8 cellular contexts compared by ENCODE assay signal in genomic region chr3:150761831-150762661, GRCh38. TPM values are rescaled to one million over a fixed set of nuclear protein-coding genes. Genes with fewer than 3 reads are reported as not detected.
A peak's percentile ranks its signal among the peaks of the same experiment; 100 is the strongest.
DNase-seq lines count a peak whose midpoint lies in the region; TF ChIP-seq lines count a peak whose summit lies in the region.

No MANE protein-coding gene starts in this region.

- POLR2A ChIA-PET in AG04450 (lab: Yijun Ruan, JAX) = interaction anchor here (0.8 to 3.0 kb wide), 5 partner anchors 13 to 324 kb away, joined by 3 to 17 read pairs (median 6); partner anchors contain the start of genes EIF2A, ERICH6, MED12L and SERP1

- CTCF ChIA-PET in AG04450 (lab: Charles Lee) = interaction anchor here (0.6 to 3.9 kb wide), 6 partner anchors 17 to 1134 kb away, joined by 3 to 17 read pairs (median 3); no protein-coding TSS in a partner anchor
- CTCF ChIA-PET in activated naive CD4-positive, alpha-beta T cell treated with anti-CD3 and anti-CD28 coated beads for 36 hours (lab: Charles Lee) = interaction anchor here (0.6 to 10.4 kb wide), 11 partner anchors 15 to 441 kb away, joined by 3 to 89 read pairs (median 3); partner anchors contain the start of gene GPR171

- H3K9me3 ChIP-seq in AG04450 (ENCODE audit: control insufficient read depth, insufficient read depth, low read length) = no peaks in the 10 kb centered on the region
- H3K9me3 ChIP-seq in HAP-1 = no peaks in the 10 kb centered on the region
- no peaks in the 10 kb centered on the region for H3K9me3 ChIP-seq in NT2/D1 (ENCODE audit: insufficient read depth, low read length)
- H3K9me3 ChIP-seq in neural cell (ENCODE audit: low read length) = no peaks in the 10 kb centered on the region
- H3K9me3 ChIP-seq in vagina = no peaks in the 10 kb centered on the region

- H3K9me3 Mint-ChIP-seq in activated naive CD4-positive, alpha-beta T cell treated with anti-CD3 and anti-CD28 coated beads for 36 hours = no peaks in the 10 kb centered on the region

- TF ChIP-seq RAD21 in neural cell (conservative IDR thresholded peaks at IDR 0.05) = no peak

- H3K9ac ChIP-seq in NT2/D1 (ENCODE audit: insufficient read length, low read depth) = peak overlapping the region; percentile 89
- H3K9ac ChIP-seq in neural cell (ENCODE audit: low read length) = peak overlapping the region; percentile 76

- DNase-seq in AG04450 (ENCODE audit: low read depth, low spot score) (no peak), HAP-1 (ENCODE audit: low spot score in 2 of 2) (peak; percentile 77), NT2/D1 (ENCODE audit: low read depth, low spot score) (no peak), foreskin melanocyte (peak; percentile 60), vagina (ENCODE audit: extremely low spot score in 2 of 2) (no peak), posterior vena cava (ENCODE audit: low spot score) (no peak)
- DNase-seq in activated naive CD4-positive, alpha-beta T cell treated with anti-CD3 and anti-CD28 coated beads for 36 hours = peak; percentile 49

- peaks cover 11% of the 10 kb centered on the region for H3K79me2 ChIP-seq in neural cell (replicated peaks; ENCODE audit: insufficient read depth, low read length)

- intact Hi-C loops in activated naive CD4-positive, alpha-beta T cell treated with anti-CD3 and anti-CD28 coated beads for 36 hours (cut with micrococcal nuclease) = loop anchor here (5.0 to 10.0 kb wide), 4 partner anchors 513 to 1505 kb away; partner anchors contain the start of genes MBNL1 and P2RY14
- intact Hi-C loops in vagina (cut with DNase I) (loop anchor here (5.0 kb wide), 2 partner anchors 40 to 160 kb away; partner anchors contain the start of gene SELENOT), posterior vena cava (cut with DNase I) (no loop called here)

- H3K4me1 ChIP-seq in HAP-1 = peaks cover 20% of the 10 kb centered on the region
- H3K4me1 ChIP-seq in NT2/D1 (ENCODE audit: insufficient read depth, insufficient read length) = no peaks in the 10 kb centered on the region
- H3K4me1 ChIP-seq in vagina = peaks cover 54% of the 10 kb centered on the region

- no peaks in the 10 kb centered on the region for H4K20me1 ChIP-seq in neural cell (ENCODE audit: insufficient read depth)

- H3K4me1 Mint-ChIP-seq in activated naive CD4-positive, alpha-beta T cell treated with anti-CD3 and anti-CD28 coated beads for 36 hours (ENCODE audit: low read depth) = peaks cover 50% of the 10 kb centered on the region

- H3K4me2 ChIP-seq in neural cell (ENCODE audit: low read length) = peak overlapping the region; percentile 83

- in situ Hi-C loops in HAP-1 (cut with MboI; ENCODE audit: low sequenced_read_pairs) = loop anchor here (10.0 kb wide), 1 partner anchor 157 kb away; the partner anchor contains the start of gene SELENOT

- TF ChIP-seq POLR2A in vagina (IDR thresholded peaks at IDR 0.05) = peak in 1 of 2 donors; percentile 27

- H3K36me3 Mint-ChIP-seq in activated naive CD4-positive, alpha-beta T cell treated with anti-CD3 and anti-CD28 coated beads for 36 hours (ENCODE audit: low read depth) = peaks cover 51% of the 10 kb centered on the region

- H3K36me3 ChIP-seq in HAP-1 (replicated peaks) (peaks cover 19% of the 10 kb centered on the region), NT2/D1 (ENCODE audit: insufficient read depth, insufficient read length, low read length) (peaks cover 19% of the 10 kb centered on the region), neural cell (ENCODE audit: insufficient read depth, low read length) (no peaks in the 10 kb centered on the region), vagina (no peaks in the 10 kb centered on the region)

- peak overlapping the region; percentile 99 for H3K27ac Mint-ChIP-seq in activated naive CD4-positive, alpha-beta T cell treated with anti-CD3 and anti-CD28 coated beads for 36 hours

- TF ChIP-seq CTCF in AG04450 (IDR thresholded peaks at IDR 0.05; ENCODE audit: low read depth, low read length) = no peak
- no peak for TF ChIP-seq CTCF in neural cell (IDR thresholded peaks at IDR 0.05; ENCODE audit: poor library complexity, severe bottlenecking)
- no peak for TF ChIP-seq CTCF in vagina (IDR thresholded peaks at IDR 0.05)

- peak overlapping the region; percentile 23 for H2AFZ ChIP-seq in neural cell (ENCODE audit: low read depth, low read length)

- no peaks in the 10 kb centered on the region for H3K27me3 Mint-ChIP-seq in activated naive CD4-positive, alpha-beta T cell treated with anti-CD3 and anti-CD28 coated beads for 36 hours (ENCODE audit: low read depth)

- H3F3A ChIP-seq in neural cell (ENCODE audit: insufficient read depth, low read length, poor library complexity, severe bottlenecking) = no peaks in the 10 kb centered on the region

- peak overlapping the region; percentile 93 for H3K4me3 Mint-ChIP-seq in activated naive CD4-positive, alpha-beta T cell treated with anti-CD3 and anti-CD28 coated beads for 36 hours

- H3K27ac ChIP-seq in AG04450 (ENCODE audit: low read depth, low read length) = peak overlapping the region; percentile 77
- H3K27ac ChIP-seq in neural cell (ENCODE audit: low read length) = peak overlapping the region; percentile 33
- H3K27ac ChIP-seq in vagina = peak overlapping the region; percentile 99

- H3K4me3 ChIP-seq in AG04450 (ENCODE audit: low read depth, low read length) = peak overlapping the region; percentile 95
- H3K4me3 ChIP-seq in HAP-1 = peak overlapping the region; percentile 62
- peak overlapping the region; percentile 79 for H3K4me3 ChIP-seq in NT2/D1 (ENCODE audit: insufficient read length, low read depth)
- peak overlapping the region; percentile 88 for H3K4me3 ChIP-seq in neural cell (ENCODE audit: low read length)
- H3K4me3 ChIP-seq in vagina = peak overlapping the region; percentile 77 to 96

- no peak for TF ChIP-seq EP300 in neural cell (conservative IDR thresholded peaks at IDR 0.05; ENCODE audit: poor library complexity, severe bottlenecking)

- no peaks in the 10 kb centered on the region for H3K9me2 ChIP-seq in neural cell (ENCODE audit: insufficient read depth, low read length)

- no peaks in the 10 kb centered on the region for H3K27me3 ChIP-seq in AG04450 (ENCODE audit: control insufficient read depth, insufficient read depth, low read length)
- H3K27me3 ChIP-seq in HAP-1 (ENCODE audit: low read depth) = no peaks in the 10 kb centered on the region
- H3K27me3 ChIP-seq in NT2/D1 (ENCODE audit: insufficient read depth, insufficient read length) = peaks cover 5% of the 10 kb centered on the region
- H3K27me3 ChIP-seq in neural cell (ENCODE audit: insufficient read depth, low read depth, low read length) = no peaks in the 10 kb centered on the region
- H3K27me3 ChIP-seq in vagina = no peaks in the 10 kb centered on the region

TF ChIP-seq in neural cell, 6 proteins besides CTCF, POLR2A, EP300 and RAD21:
- TF ChIP-seq MXI1 (conservative IDR thresholded peaks at IDR 0.05; ENCODE audit: poor library complexity, severe bottlenecking) (peak; percentile 65), SMC3 (conservative IDR thresholded peaks at IDR 0.05; ENCODE audit: poor library complexity) (no peak)

RNA-seq across cellular contexts. Expression of gene SIAH2, which starts 0.9 kb away (rescaled TPM):
- 31.1 and 36.2 TPM in 2 replicates for polyA plus RNA-seq in AG04450 (2011; rRNA removed)
- polyA minus RNA-seq in AG04450 (2011; rRNA and poly(A)+ RNA removed) = 42.6 and 69.6 TPM in 2 replicates
- 10 to 100 TPM; 67.1 to 68.8 TPM for total RNA-seq in activated naive CD4-positive, alpha-beta T cell treated with anti-CD3 and anti-CD28 coated beads for 36 hours
- polyA plus RNA-seq in neural cell = 21.8 and 41.1 TPM in 2 replicates
- 40.3 and 42.6 TPM in 2 replicates for polyA minus RNA-seq in neural cell
- 71.0 TPM for total RNA-seq in vagina
- 10 to 100 TPM; 30.6 to 37.6 TPM for total RNA-seq in posterior vena cava

RNA-seq across cellular contexts. Expression of gene ERICH6, which starts 58.3 kb away (rescaled TPM):
- not detected in 2 replicates for polyA plus RNA-seq in AG04450 (2011; rRNA removed)
- polyA minus RNA-seq in AG04450 (2011; rRNA and poly(A)+ RNA removed) = 0.13 and 0.18 TPM in 2 replicates
- not detected for total RNA-seq in activated naive CD4-positive, alpha-beta T cell treated with anti-CD3 and anti-CD28 coated beads for 36 hours
- polyA plus RNA-seq in neural cell = 0.32 TPM in 1 of 2 replicates, not detected in the other
- 0.49 TPM in 1 of 2 replicates, not detected in the other for polyA minus RNA-seq in neural cell
- not detected for total RNA-seq in vagina
- total RNA-seq in posterior vena cava = not detected

Comparison
In these comparisons a context has a peak if more than half of its experiments do, and no peak if none do; other contexts are left out.
1. DNase-seq: peak in HAP-1 (2 of 2), activated naive CD4-positive, alpha-beta T cell treated with anti-CD3 and anti-CD28 coated beads for 36 hours (single experiment) and foreskin melanocyte (single experiment); none in AG04450 (single experiment), NT2/D1 (single experiment), vagina (0 of 2) and posterior vena cava (single experiment).
2. H3K27ac ChIP-seq: peak in every context shown above with its lines; median percentile 99 in vagina; 77 in AG04450; 33 in neural cell.
3. intact Hi-C loops: an anchor here in activated naive CD4-positive, alpha-beta T cell treated with anti-CD3 and anti-CD28 coated beads for 36 hours (5.0 to 10.0 kb wide) and vagina (5.0 kb wide); none called in posterior vena cava.
4. Peak in every context shown above with its lines, with median percentiles within 50 percentile points of each other: H3K4me3 ChIP-seq.